21 cellular contexts compared by ENCODE assay signal in genomic region chr6:54448617-54449016, GRCh38.
DNase-seq lines count a peak whose midpoint lies in the region; ATAC-seq, FAIRE-seq and TF ChIP-seq lines count a peak whose summit lies in the region.
"Had no signal": no experiment of that assay in that cellular context is flagged by ENCODE, and none has a peak within 500 bp of the region (broad histone marks: within the 10 kb centered on the region; RNA-seq: fewer than 3 reads in every experiment).

No MANE protein-coding gene starts in this region.

- H3K27me3 Mint-ChIP-seq in astrocyte (ENCODE audit: low read depth, unreplicated experiment): no peaks in the 10 kb centered on the region
- H3K27me3 Mint-ChIP-seq: B cell; CD4-positive, alpha-beta T cell had no signal

- H3K4me1 ChIP-seq in astrocyte (ENCODE audit: insufficient read depth, low read length) (no peaks in the 10 kb centered on the region), aorta (ENCODE audit: control insufficient read depth in 1 of 2, insufficient read depth in 2 of 2, low read length in 2 of 2) (no peaks in the 10 kb centered on the region)
- H3K4me1 ChIP-seq: A549; BLaER1 treated with 17β-estradiol and CSF1 and Interleukin-3, amounts not matched to agents 10 nM and 100 nM; Caco-2 had no signal

- H3K36me3 ChIP-seq in astrocyte (ENCODE audit: insufficient read depth, low read length): no peaks in the 10 kb centered on the region
- no peaks in the 10 kb centered on the region for H3K36me3 ChIP-seq in aorta (ENCODE audit: control insufficient read depth in 1 of 2, insufficient read depth in 2 of 2, low read length in 1 of 2)
- H3K36me3 ChIP-seq: BLaER1 treated with 17β-estradiol and CSF1 and Interleukin-3, amounts not matched to agents 10 nM and 100 nM had no signal

- no peaks in the 10 kb centered on the region for H3K36me3 Mint-ChIP-seq in astrocyte (ENCODE audit: low read depth, unreplicated experiment)
- H3K36me3 Mint-ChIP-seq: CD8-positive, alpha-beta T cell had no signal

- no peak overlapping the region for H3K27ac Mint-ChIP-seq in astrocyte (ENCODE audit: unreplicated experiment)
- H3K27ac Mint-ChIP-seq: B cell; CD4-positive, alpha-beta T cell; CD8-positive, alpha-beta T cell had no signal

- ATAC-seq in GM18867 (IDR thresholded peaks at IDR 0.05; ENCODE audit: unreplicated experiment) (peak; percentile 58), HG03108 (IDR thresholded peaks at IDR 0.05; ENCODE audit: unreplicated experiment) (no peak), aorta (ENCODE audit: low FRiP score) (no peak), GM19452 (IDR thresholded peaks at IDR 0.05; ENCODE audit: unreplicated experiment) (no peak)
- ATAC-seq: A549; CD8-positive, alpha-beta T cell had no signal

- H3K9me3 ChIP-seq in astrocyte (ENCODE audit: insufficient read depth, low read depth, low read length) (no peaks in the 10 kb centered on the region), aorta (ENCODE audit: control insufficient read depth, low read length) (no peaks in the 10 kb centered on the region)
- H3K9me3 ChIP-seq: A549, Caco-2 had no signal

- TF ChIP-seq POLR2A in H54 (IDR thresholded peaks at IDR 0.05; ENCODE audit: low read depth, low read length): no peak

- no peak for TF ChIP-seq CTCF in astrocyte (IDR thresholded peaks at IDR 0.05; ENCODE audit: insufficient read depth, low read depth, low read length)

- no peak overlapping the region for H3K4me3 ChIP-seq in astrocyte (ENCODE audit: insufficient read depth, low read depth, low read length)
- no peak overlapping the region for H3K4me3 ChIP-seq in aorta (ENCODE audit: low read length in 2 of 2)
- H3K4me3 ChIP-seq: A549; BLaER1 treated with 17β-estradiol and CSF1 and Interleukin-3, amounts not matched to agents 10 nM and 100 nM had no signal

- intact Hi-C loops in aorta (cut with DNase I): no loop called here

- no peak overlapping the region for H3K4me2 ChIP-seq in astrocyte (ENCODE audit: low read length)
- H3K4me2 ChIP-seq: A549; BLaER1 treated with 17β-estradiol and CSF1 and Interleukin-3, amounts not matched to agents 10 nM and 100 nM had no signal

- 86 to 87% methylated on average over 4 of the region's 4 CpGs for WGBS in aorta, 2 donors

- H3K27me3 ChIP-seq in astrocyte (ENCODE audit: insufficient read depth, low read length) (no peaks in the 10 kb centered on the region), aorta (ENCODE audit: control insufficient read depth in 1 of 2, insufficient read depth in 2 of 2, low read length in 1 of 2) (no peaks in the 10 kb centered on the region)
- H3K27me3 ChIP-seq: BLaER1 treated with 17β-estradiol and CSF1 and Interleukin-3, amounts not matched to agents 10 nM and 100 nM had no signal

- no peak overlapping the region for H2AFZ ChIP-seq in astrocyte (ENCODE audit: low read depth, low read length)

- H3K27ac ChIP-seq in astrocyte (ENCODE audit: low read depth, low read length) (no peak overlapping the region), aorta (ENCODE audit: low read depth in 1 of 2, low read length in 2 of 2) (no peak overlapping the region)
- H3K27ac ChIP-seq: 22Rv1; A549; BLaER1 treated with 17β-estradiol and CSF1 and Interleukin-3, amounts not matched to agents 10 nM and 100 nM; C4-2B had no signal

- peaks cover 4% of the 10 kb centered on the region for H3K9me3 Mint-ChIP-seq in astrocyte (ENCODE audit: unreplicated experiment)
- H3K9me3 Mint-ChIP-seq: CD8-positive, alpha-beta T cell had no signal

- H3K4me1 Mint-ChIP-seq in astrocyte (ENCODE audit: low read depth, unreplicated experiment): no peaks in the 10 kb centered on the region
- H3K4me1 Mint-ChIP-seq: B cell had no signal

- H3K4me3 Mint-ChIP-seq in astrocyte (ENCODE audit: unreplicated experiment): no peak overlapping the region
- H3K4me3 Mint-ChIP-seq: B cell; CD4-positive, alpha-beta T cell; CD8-positive, alpha-beta T cell had no signal

- no peak overlapping the region for H3K9ac ChIP-seq in astrocyte (ENCODE audit: low read length)
- H3K9ac ChIP-seq: BLaER1 treated with 17β-estradiol and CSF1 and Interleukin-3, amounts not matched to agents 10 nM and 100 nM had no signal

- FAIRE-seq in H54 (lab: Jason Lieb, UNC) (peak; percentile 86), astrocyte (lab: Jason Lieb, UNC) (peak; percentile 17)
- FAIRE-seq: A549, D721Med, G401.6, GM12891 had no signal

- no peaks in the 10 kb centered on the region for H4K20me1 ChIP-seq in astrocyte (ENCODE audit: insufficient read depth, low read length)
- H4K20me1 ChIP-seq: BLaER1 treated with 17β-estradiol and CSF1 and Interleukin-3, amounts not matched to agents 10 nM and 100 nM had no signal

- no peaks in the 10 kb centered on the region for H3K79me2 ChIP-seq in astrocyte (ENCODE audit: insufficient read depth, low read length)

- DNase-seq in H54 (ENCODE audit: insufficient read length, low spot score) (no peak), astrocyte (ENCODE audit: low read depth) (no peak), aorta (no peak)
- DNase-seq: AML-193; Caco-2; Calu3; CD4-positive, alpha-beta T cell; CD8-positive, alpha-beta T cell; DMS79 treated with DMSO at 0.1 percent for 48 hours; GF-D8 had no signal
